In genomic region chr12:14260011-14260993, GRCh38 we compare ENCODE assay signal across 7 cellular contexts.
DNase-seq lines count a peak whose midpoint lies in the region; TF ChIP-seq lines count a peak whose summit lies in the region.

No MANE protein-coding gene starts in this region.

- CTCF ChIA-PET in HEK293T (lab: Yijun Ruan, JAX), result no interaction called here
- CTCF ChIA-PET in PC-9 (lab: Charles Lee), result interaction anchor here (0.6 to 0.7 kb wide), 2 partner anchors 53 to 254 kb away, joined by 3 to 4 read pairs; no protein-coding TSS in a partner anchor

- POLR2A ChIA-PET in HEK293T (lab: Yijun Ruan, JAX) (interaction anchor here (1.2 kb wide), 1 partner anchor 106 kb away, joined by 3 read pairs; no protein-coding TSS in a partner anchor), PC-9 (lab: Charles Lee; ENCODE audit: unreplicated experiment) (interaction anchor here (0.7 kb wide), 1 partner anchor 105 kb away, joined by 4 read pairs; the partner anchor contains the start of gene ATF7IP)

- no peaks in the 10 kb centered on the region for H3K9me2 ChIP-seq in PC-9 (ENCODE audit: insufficient read depth)

- no peaks in the 10 kb centered on the region for H3K79me2 ChIP-seq in PC-9 (ENCODE audit: low read depth)

- H4K20me1 ChIP-seq in PC-9 (ENCODE audit: insufficient read depth), result no peaks in the 10 kb centered on the region

- H3K4me3 ChIP-seq in PC-9 (no peak overlapping the region), mesenchymal stem cell (ENCODE audit: insufficient read depth in 1 of 2, low read depth in 1 of 2, low read length in 2 of 2) (peak overlapping the region in 1 of 2 experiments; percentile 52), thymus (ENCODE audit: low read length) (no peak overlapping the region)

- H3K79me1 ChIP-seq in mesenchymal stem cell (replicated peaks; ENCODE audit: low read length, poor library complexity, severe bottlenecking), result no peaks in the 10 kb centered on the region

- BruUV-seq in PC-9 (replicated peaks; lab: Mats Ljungman, UMichigan), result TSS peak; percentile 28

- H3K4me1 ChIP-seq in PC-9 (replicated peaks; ENCODE audit: insufficient read depth), result peaks cover 44% of the 10 kb centered on the region
- H3K4me1 ChIP-seq in mesenchymal stem cell (ENCODE audit: control insufficient read depth, insufficient read depth, low read depth, low read length), result peaks cover 16% of the 10 kb centered on the region
- H3K4me1 ChIP-seq in thymus (ENCODE audit: control insufficient read depth, insufficient read depth, low read length), result peaks cover 8% of the 10 kb centered on the region

- no peak overlapping the region for H2BK5ac ChIP-seq in mesenchymal stem cell (ENCODE audit: low read depth, low read length, poor library complexity, severe bottlenecking)

- 13% methylated on average over 23 of the region's 31 CpGs for WGBS in mesenchymal stem cell
- WGBS in thymus, result 86% methylated on average over 31 of the region's 31 CpGs

- H2AK5ac ChIP-seq in mesenchymal stem cell (ENCODE audit: low read length, severe bottlenecking), result peak overlapping the region; percentile 84

- peak overlapping the region; percentile 74 for H2BK120ac ChIP-seq in mesenchymal stem cell (ENCODE audit: low read depth, low read length)

- H2AFZ ChIP-seq in PC-9 (no peak overlapping the region; the same call in 1 of the 2 replicates), mesenchymal stem cell (ENCODE audit: low read depth, low read length) (peak overlapping the region; percentile 11)

- peak overlapping the region; percentile 60 to 96 for H2BK12ac ChIP-seq in mesenchymal stem cell (ENCODE audit: low read length in 2 of 2)

- peak overlapping the region; percentile 95 for H3K9ac ChIP-seq in mesenchymal stem cell (ENCODE audit: low read length)

- H4K8ac ChIP-seq in mesenchymal stem cell (ENCODE audit: low read length), result peak overlapping the region; percentile 90

- peaks cover 19% of the 10 kb centered on the region for H3F3A ChIP-seq in PC-9 (ENCODE audit: insufficient read depth, low read depth)

- no peak for DNase-seq in HEK293T (ENCODE audit: extremely low spot score)
- peak; percentile 60 to 94 for DNase-seq in PC-9
- peak; percentile 85 for DNase-seq in epithelial cell of prostate (ENCODE audit: low read depth, low spot score)
- DNase-seq in mesenchymal stem cell, result peak; percentile 91
- no peak for DNase-seq in RPMI8226
- DNase-seq in GM20000 (ENCODE audit: low spot score), result no peak

- H3K36me3 ChIP-seq in PC-9 (ENCODE audit: low read depth) (no peaks in the 10 kb centered on the region), mesenchymal stem cell (ENCODE audit: control insufficient read depth in 1 of 2, insufficient read depth in 2 of 2, low read depth in 1 of 2, low read length in 2 of 2) (no peaks in the 10 kb centered on the region), thymus (ENCODE audit: control insufficient read depth, insufficient read depth) (no peaks in the 10 kb centered on the region)

- H3K14ac ChIP-seq in mesenchymal stem cell (ENCODE audit: low read length in 2 of 2), result no peak overlapping the region

- H3K27me3 ChIP-seq in PC-9 (ENCODE audit: insufficient read depth, low read depth) (no peaks in the 10 kb centered on the region), mesenchymal stem cell (ENCODE audit: control insufficient read depth in 1 of 2, insufficient read depth in 1 of 2, low read length in 2 of 2) (no peaks in the 10 kb centered on the region), thymus (ENCODE audit: control insufficient read depth, insufficient read depth) (no peaks in the 10 kb centered on the region)

- peak overlapping the region; percentile 40 to 57 for H3K4ac ChIP-seq in mesenchymal stem cell (ENCODE audit: low read depth in 1 of 2, low read length in 2 of 2)

- peak overlapping the region; percentile 15; the same call in 1 of the 2 replicates for H3K4me2 ChIP-seq in PC-9
- H3K4me2 ChIP-seq in mesenchymal stem cell (ENCODE audit: low read length, poor library complexity, severe bottlenecking), result no peak overlapping the region

- TF ChIP-seq CTCF in PC-9 (conservative IDR thresholded peaks at IDR 0.05) (no peak), GM20000 (IDR thresholded peaks at IDR 0.05; ENCODE audit: extremely low read depth, missing control alignments) (no peak)

- intact Hi-C loops in PC-9 (cut with micrococcal nuclease; ENCODE audit: unreplicated experiment), result loop anchor here (1.0 kb wide), 2 partner anchors 20 to 105 kb away; partner anchors contain the start of gene ATF7IP

- no peak overlapping the region for H2BK15ac ChIP-seq in mesenchymal stem cell (ENCODE audit: low read depth, poor library complexity, severe bottlenecking)

- H3K27ac ChIP-seq in PC-9 (peak overlapping the region; percentile 22; the same call in 1 of the 2 replicates), epithelial cell of prostate (peak overlapping the region; percentile 93), mesenchymal stem cell (ENCODE audit: low read length, poor library complexity, severe bottlenecking) (peak overlapping the region; percentile 73), thymus (ENCODE audit: low read depth) (peak overlapping the region; percentile 86)

- no peak overlapping the region for H3K23ac ChIP-seq in mesenchymal stem cell (ENCODE audit: low read length in 2 of 2)

- H3K18ac ChIP-seq in mesenchymal stem cell (ENCODE audit: low read depth in 1 of 2, low read length in 2 of 2), result peak overlapping the region; percentile 87 to 89

- peak overlapping the region; percentile 71 for H4K91ac ChIP-seq in mesenchymal stem cell (ENCODE audit: low read length)

- peaks cover 8% of the 10 kb centered on the region; the same call in 1 of the 2 replicates for H3K9me3 ChIP-seq in PC-9 (ENCODE audit: insufficient read depth, low read depth)
- H3K9me3 ChIP-seq in mesenchymal stem cell (ENCODE audit: control insufficient read depth, low read length), result peaks cover 8% of the 10 kb centered on the region
- H3K9me3 ChIP-seq in thymus (ENCODE audit: control insufficient read depth), result no peaks in the 10 kb centered on the region

TF ChIP-seq in HEK293T, 16 proteins besides CTCF, POLR2A, EP300 and RAD21:
- TF ChIP-seq SUZ12 (IDR thresholded peaks at IDR 0.05) (no peak), L3MBTL2 (conservative IDR thresholded peaks at IDR 0.05) (peak; percentile 79), TARDBP (IDR thresholded peaks at IDR 0.05) (no peak)

Comparison
In these comparisons a context has a peak if more than half of its experiments do, and no peak if none do; other contexts are left out.
1. DNase-seq: peak in PC-9 (2 of 2), epithelial cell of prostate (single experiment) and mesenchymal stem cell (single experiment); none in HEK293T (single experiment), RPMI8226 (single experiment) and GM20000 (single experiment).
2. H3K27ac ChIP-seq: peak in every context shown above with its lines; median percentile 93 in epithelial cell of prostate; 86 in thymus; 73 in mesenchymal stem cell; 22 in PC-9.